18 cellular contexts compared by ENCODE assay signal in the genomic region with DNA sequence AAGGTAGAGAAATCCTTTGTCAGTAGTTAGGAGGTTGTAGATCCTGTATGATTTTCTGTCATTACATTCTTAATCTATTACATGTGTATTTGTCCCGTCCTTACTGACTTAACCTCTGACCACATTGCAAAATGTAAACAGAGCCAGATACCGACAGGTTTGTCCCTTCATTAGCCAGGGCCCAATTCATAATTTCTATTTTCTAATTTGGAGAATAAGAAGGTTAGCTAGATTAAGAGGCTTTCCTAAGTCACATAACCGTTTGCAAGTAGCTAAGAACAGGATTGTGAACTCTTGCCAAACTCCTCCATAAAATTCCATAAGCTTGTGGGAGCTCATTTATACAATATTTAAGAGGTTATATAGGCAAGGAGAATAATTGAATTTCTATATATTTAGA.
DNase-seq lines count a peak whose midpoint lies in the region; TF ChIP-seq lines count a peak whose summit lies in the region.
"Had no signal": no experiment of that assay in that cellular context is flagged by ENCODE, and none has a peak within 500 bp of the region (broad histone marks: within the 10 kb centered on the region; RNA-seq: fewer than 3 reads in every experiment).

No MANE protein-coding gene starts in this region.

- no peak for TF ChIP-seq CTCF in MCF 10A (IDR thresholded peaks at IDR 0.05; ENCODE audit: unreplicated experiment)
- no peak for TF ChIP-seq CTCF in mammary epithelial cell (conservative IDR thresholded peaks at IDR 0.05 in 1 of 2, IDR thresholded peaks at IDR 0.05 in 1 of 2; ENCODE audit: extremely low read depth in 1 of 2, insufficient read depth in 1 of 2, low read depth in 1 of 2, low read length in 2 of 2)
- no peak for TF ChIP-seq CTCF in neural progenitor cell (IDR thresholded peaks at IDR 0.05)
- no peak for TF ChIP-seq CTCF in endothelial cell (IDR thresholded peaks at IDR 0.05; ENCODE audit: unreplicated experiment)

- H3K27me3 ChIP-seq in mammary epithelial cell (ENCODE audit: insufficient read depth, low read length) (no peaks in the 10 kb centered on the region), neural progenitor cell (no peaks in the 10 kb centered on the region)
- H3K27me3 ChIP-seq: thyroid gland had no signal

- intact Hi-C loops in MCF 10A (cut with micrococcal nuclease), result no loop called here
- intact Hi-C loops in mammary epithelial cell (cut with micrococcal nuclease), result no loop called here

- in situ Hi-C loops in mammary epithelial cell (cut with MboI; ENCODE audit: low sequenced_read_pairs in 2 of 2), result no loop called here

- H3K4me1 ChIP-seq in mammary epithelial cell (ENCODE audit: insufficient read depth, low read length), result no peaks in the 10 kb centered on the region
- peaks cover 11% of the 10 kb centered on the region for H3K4me1 ChIP-seq in neural progenitor cell

- H3K27me3 Mint-ChIP-seq in MCF 10A (ENCODE audit: insufficient read depth, unreplicated experiment), result no peaks in the 10 kb centered on the region
- no peaks in the 10 kb centered on the region for H3K27me3 Mint-ChIP-seq in neural progenitor cell (ENCODE audit: insufficient read depth, low read depth)
- no peaks in the 10 kb centered on the region for H3K27me3 Mint-ChIP-seq in endothelial cell (ENCODE audit: unreplicated experiment)
- H3K27me3 Mint-ChIP-seq: CD4-positive, CD25-positive, alpha-beta regulatory T cell had no signal

- CTCF ChIA-PET in MCF 10A (lab: Yijun Ruan, JAX), result no interaction called here
- CTCF ChIA-PET in mammary epithelial cell (lab: Charles Lee; ENCODE audit: low non-redundant PET), result interaction anchor here (0.6 kb wide), 1 partner anchor 238 kb away, joined by 3 read pairs; no protein-coding TSS in a partner anchor

- no peak overlapping the region for H3K4me2 ChIP-seq in mammary epithelial cell (ENCODE audit: insufficient read depth, low read depth, low read length)
- peak overlapping the region; percentile 19 for H3K4me2 ChIP-seq in neural progenitor cell

- H3K36me3 Mint-ChIP-seq in MCF 10A (ENCODE audit: insufficient read depth, unreplicated experiment) (no peaks in the 10 kb centered on the region), neural progenitor cell (peaks cover 3% of the 10 kb centered on the region), endothelial cell (ENCODE audit: low read depth, unreplicated experiment) (no peaks in the 10 kb centered on the region)

- H3K36me3 ChIP-seq in mammary epithelial cell (ENCODE audit: insufficient read depth, low read length) (no peaks in the 10 kb centered on the region), neural progenitor cell (no peaks in the 10 kb centered on the region)
- H3K36me3 ChIP-seq: thyroid gland had no signal

- no peaks in the 10 kb centered on the region for H4K20me1 ChIP-seq in mammary epithelial cell (ENCODE audit: insufficient read depth, low read length)
- H4K20me1 ChIP-seq in neural progenitor cell (ENCODE audit: low read depth), result no peaks in the 10 kb centered on the region

- H3K4me3 Mint-ChIP-seq in MCF 10A (ENCODE audit: unreplicated experiment) (no peak overlapping the region), neural progenitor cell (no peak overlapping the region), endothelial cell (ENCODE audit: unreplicated experiment) (no peak overlapping the region)
- H3K4me3 Mint-ChIP-seq: CD4-positive, CD25-positive, alpha-beta regulatory T cell had no signal

- H3K9me3 ChIP-seq in mammary epithelial cell (replicated peaks; ENCODE audit: insufficient read depth, low read length) (no peaks in the 10 kb centered on the region), neural progenitor cell (ENCODE audit: low read depth) (no peaks in the 10 kb centered on the region)
- H3K9me3 ChIP-seq: thyroid gland had no signal

- dilution Hi-C loops in mammary epithelial cell (cut with HindIII; ENCODE audit: low sequenced_read_pairs), result no loop called here

- H3F3A ChIP-seq in neural progenitor cell (ENCODE audit: low read depth), result no peaks in the 10 kb centered on the region

- no peak overlapping the region for H3K27ac ChIP-seq in mammary epithelial cell (ENCODE audit: insufficient read depth, low read depth, low read length)
- no peak overlapping the region for H3K27ac ChIP-seq in neural progenitor cell
- H3K27ac ChIP-seq: thyroid gland had no signal

- POLR2A ChIA-PET in MCF 10A (lab: Yijun Ruan, JAX), result interaction anchor here (1.3 to 1.7 kb wide), 3 partner anchors 8 to 39 kb away, joined by 3 to 4 read pairs (median 4); no protein-coding TSS in a partner anchor

- DNase-seq in MCF 10A (ENCODE audit: unreplicated experiment), result no peak
- no peak for DNase-seq in mammary epithelial cell
- DNase-seq in iris pigment epithelial cell (ENCODE audit: low read depth), result peak; percentile 43
- no peak for DNase-seq in neural progenitor cell (ENCODE audit: low spot score)
- DNase-seq in endothelial cell (ENCODE audit: low spot score), result no peak
- DNase-seq in amygdala (lab: John Stamatoyannopoulos, UW), result no peak
- no peak for DNase-seq in activated CD4-positive, alpha-beta T cell treated with anti-CD3 and anti-CD28 coated beads for 48 hours
- no peak for DNase-seq in NOMO-1 treated with dmso at 0.1 percent for 144 hours (lab: John Stamatoyannopoulos, UW; ENCODE audit: unreplicated experiment)
- DNase-seq: amniotic stem cell; CD4-positive, CD25-positive, alpha-beta regulatory T cell; DND-41; Karpas-422; NCI-H1105 treated with DMSO at 0.1 percent for 48 hours; NCI-H748 treated with DMSO at 0.1 percent for 48 hours; occipital lobe; stimulated activated CD4-positive, alpha-beta T cell treated with anti-CD3 and anti-CD28 coated beads, Interleukin-4, amount 100 ng/mL, for 4 hours; thyroid gland had no signal

- no peak overlapping the region for H3K4me3 ChIP-seq in mammary epithelial cell (replicated peaks in 1 of 3; ENCODE audit: insufficient read depth in 1 of 3, low read depth in 2 of 3, low read length in 3 of 3)
- H3K4me3 ChIP-seq in neural progenitor cell, result no peak overlapping the region
- H3K4me3 ChIP-seq: thyroid gland had no signal

- peak overlapping the region; percentile 59 for H3K27ac Mint-ChIP-seq in MCF 10A (ENCODE audit: low read depth, unreplicated experiment)
- no peak overlapping the region for H3K27ac Mint-ChIP-seq in neural progenitor cell
- H3K27ac Mint-ChIP-seq in endothelial cell (ENCODE audit: unreplicated experiment), result no peak overlapping the region
- H3K27ac Mint-ChIP-seq: activated T-helper 2 cell treated with anti-CD3 and anti-CD28 coated beads, Interferon-gamma antibody, Interleukin-2, Interleukin-4, amounts not matched to agents 10 μg/mL and 5 μg/mL and 100 μg/mL, durations not matched to agents 14 hours and 24 hours and 36 hours; CD4-positive, CD25-positive, alpha-beta regulatory T cell had no signal

- WGBS in mammary epithelial cell (ENCODE audit: low coverage, missing lambda C conversion rate), result 69% methylated on average over 3 of the region's 3 CpGs

- no peaks in the 10 kb centered on the region for H3K4me1 Mint-ChIP-seq in MCF 10A (ENCODE audit: insufficient read depth, unreplicated experiment)
- H3K4me1 Mint-ChIP-seq in neural progenitor cell, result peaks cover 21% of the 10 kb centered on the region
- no peaks in the 10 kb centered on the region for H3K4me1 Mint-ChIP-seq in endothelial cell (ENCODE audit: unreplicated experiment)

- H2AFZ ChIP-seq in mammary epithelial cell (ENCODE audit: low read depth, low read length) (no peak overlapping the region), neural progenitor cell (replicated peaks) (no peak overlapping the region)

- no peaks in the 10 kb centered on the region for H3K9me3 Mint-ChIP-seq in MCF 10A (ENCODE audit: unreplicated experiment)
- H3K9me3 Mint-ChIP-seq in neural progenitor cell, result no peaks in the 10 kb centered on the region
- H3K9me3 Mint-ChIP-seq in endothelial cell (ENCODE audit: unreplicated experiment), result no peaks in the 10 kb centered on the region
- H3K9me3 Mint-ChIP-seq: activated T-helper 2 cell treated with anti-CD3 and anti-CD28 coated beads, Interferon-gamma antibody, Interleukin-2, Interleukin-4, amounts not matched to agents 10 μg/mL and 5 μg/mL and 100 μg/mL, durations not matched to agents 14 hours and 24 hours and 36 hours; CD4-positive, CD25-positive, alpha-beta regulatory T cell had no signal

- H3K79me2 ChIP-seq in mammary epithelial cell (ENCODE audit: insufficient read depth, low read length), result no peaks in the 10 kb centered on the region
- no peaks in the 10 kb centered on the region for H3K79me2 ChIP-seq in neural progenitor cell (ENCODE audit: low read depth)

- no TSS peak for BruUV-seq in MCF 10A (replicated peaks; lab: Mats Ljungman, UMichigan)
- no TSS peak for BruUV-seq in mammary epithelial cell (replicated peaks; lab: Mats Ljungman, UMichigan)

- H3K9ac ChIP-seq in mammary epithelial cell (ENCODE audit: insufficient read depth, low read length), result no peak overlapping the region
- no peak overlapping the region for H3K9ac ChIP-seq in neural progenitor cell
